25 cellular contexts compared by ENCODE assay signal in genomic region chr20:59663513-59663890, GRCh38. TPM values are rescaled to one million over a fixed set of nuclear protein-coding genes. Genes with fewer than 3 reads are reported as not detected.
"Had no signal": no experiment of that assay in that cellular context is flagged by ENCODE, and none has a peak within 500 bp of the region (broad histone marks: within the 10 kb centered on the region; RNA-seq: fewer than 3 reads in every experiment).

No MANE protein-coding gene starts in this region.

- H3K27ac ChIP-seq: brain microvascular endothelial cell, cardiac muscle cell, KMS-11, Peyer's patch, RWPE1 had no signal

- H3K36me3 ChIP-seq: brain microvascular endothelial cell, cardiac muscle cell, Peyer's patch had no signal

- ATAC-seq: activated CD8-positive, alpha-beta T cell treated with anti-CD3 and anti-CD28 coated beads, Interleukin-2, amount 10 ng/mL, durations not matched to agents 7 days and 5 days; activated T-cell treated with anti-CD3 and anti-CD28 coated beads, Interleukin-2, amount 50 U/mL, for 72 hours; WTC11 had no signal

- H3K4me1 ChIP-seq: Peyer's patch had no signal

- DNase-seq: activated CD4-positive, alpha-beta T cell treated with anti-CD3 and anti-CD28 coated beads for 48 hours; activated CD4-positive, alpha-beta T cell treated with anti-CD3 and anti-CD28 coated beads, Interleukin-2, amount 50 U/mL, for 4 hours; activated CD4-positive, CD25-positive, alpha-beta regulatory T cell treated with anti-CD3 and anti-CD28 coated beads, Interleukin-2, amount 50 U/mL, for 72 hours; activated CD8-positive, alpha-beta T cell treated with anti-CD3 and anti-CD28 coated beads, Interleukin-2, amount 10 ng/mL, durations not matched to agents 7 days and 5 days; activated gamma-delta T cell treated with Interleukin-2 at 50 U/mL for 16 hours; activated naive CD4-positive, alpha-beta T cell treated with anti-CD3 and anti-CD28 coated beads, Interleukin-2, amount 10 ng/mL, durations not matched to agents 7 days and 5 days; activated naive CD8-positive, alpha-beta T cell treated with anti-CD3 and anti-CD28 coated beads for 36 hours; activated T-cell treated with anti-CD3 and anti-CD28 coated beads, Interleukin-2, amount 50 U/mL, for 72 hours; brain microvascular endothelial cell; NCI-H1092; NCI-H1417; NCI-H1930; NCI-H2171; NCI-H526; NCI-H774; NK-92 treated with Interleukin-12 subunit alpha and Interleukin-12 subunit beta, amount 100 ng/mL, for 24 hours; Peyer's patch; SHP77 had no signal

- H3K27me3 ChIP-seq: brain microvascular endothelial cell, cardiac muscle cell, Peyer's patch had no signal

- H3K9me3 ChIP-seq: Peyer's patch had no signal

- H3K4me3 ChIP-seq: cardiac muscle cell, Peyer's patch had no signal

RNA-seq across cellular contexts. Expression of gene PHACTR3, which starts 59.2 kb away (rescaled TPM):
- total RNA-seq: activated CD8-positive, alpha-beta T cell treated with anti-CD3 and anti-CD28 coated beads, Interleukin-2, amount 10 ng/mL, durations not matched to agents 7 days and 5 days; activated naive CD8-positive, alpha-beta T cell treated with anti-CD3 and anti-CD28 coated beads for 36 hours; activated T-cell treated with anti-CD3 and anti-CD28 coated beads, Interleukin-2, amount 50 U/mL, for 72 hours; activated T-helper 2 cell treated with anti-CD3 and anti-CD28 coated beads, Interferon-gamma antibody, Interleukin-2, Interleukin-4, amounts not matched to agents 10 μg/mL and 5 μg/mL and 100 μg/mL, durations not matched to agents 14 hours and 24 hours and 36 hours; NCI-H460; SK-MEL-5 had no signal
